16 cellular contexts compared by ENCODE assay signal in the genomic region with DNA sequence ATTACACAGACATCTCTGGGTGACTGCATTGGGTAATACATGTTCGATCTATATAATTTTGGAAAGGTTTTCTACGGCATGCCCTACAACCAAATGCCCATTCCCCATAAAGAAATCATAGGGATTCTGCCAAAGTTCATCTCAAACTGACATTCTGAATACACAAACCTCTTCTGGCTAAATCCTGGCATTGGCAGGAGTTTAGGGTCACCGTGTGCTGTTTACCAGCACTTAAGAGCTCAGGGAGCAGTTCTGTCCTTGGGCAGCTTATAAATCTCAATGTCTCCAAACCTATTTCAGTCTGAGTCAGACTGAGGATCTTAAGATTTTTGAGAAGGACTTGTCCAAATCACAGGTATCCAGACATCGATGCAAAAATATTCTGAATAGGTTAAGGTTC.
DNase-seq lines count a peak whose midpoint lies in the region; TF ChIP-seq lines count a peak whose summit lies in the region.
"Had no signal": no experiment of that assay in that cellular context is flagged by ENCODE, and none has a peak within 500 bp of the region (broad histone marks: within the 10 kb centered on the region; RNA-seq: fewer than 3 reads in every experiment).

No MANE protein-coding gene starts in this region.

- WGBS in prostate gland: 30% methylated on average over 4 of the region's 4 CpGs

- H3K4me1 ChIP-seq in PC-9 (replicated peaks; ENCODE audit: insufficient read depth) (no peaks in the 10 kb centered on the region), prostate gland (replicated peaks) (no peaks in the 10 kb centered on the region)
- H3K4me1 ChIP-seq: BLaER1 treated with 17β-estradiol and CSF1 and Interleukin-3, amounts not matched to agents 10 nM and 100 nM had no signal

- no peaks in the 10 kb centered on the region for H3K79me2 ChIP-seq in PC-9 (ENCODE audit: low read depth)

- POLR2A ChIA-PET in PC-9 (lab: Charles Lee; ENCODE audit: unreplicated experiment): interaction anchor here (0.6 kb wide), 1 partner anchor 257 kb away, joined by 3 read pairs; no protein-coding TSS in a partner anchor

- H3K4me2 ChIP-seq in PC-9: no peak overlapping the region
- H3K4me2 ChIP-seq: BLaER1 treated with 17β-estradiol and CSF1 and Interleukin-3, amounts not matched to agents 10 nM and 100 nM had no signal

- TF ChIP-seq CTCF in LNCaP clone FGC (IDR thresholded peaks at IDR 0.05; ENCODE audit: control insufficient read depth, extremely low read depth, insufficient read depth) (no peak), PC-9 (conservative IDR thresholded peaks at IDR 0.05) (no peak), prostate gland (IDR thresholded peaks at IDR 0.05) (no peak)

- CTCF ChIA-PET in PC-9 (lab: Charles Lee): no interaction called here

- no TSS peak for BruUV-seq in PC-9 (replicated peaks; lab: Mats Ljungman, UMichigan)

- H3K27me3 ChIP-seq in PC-9 (ENCODE audit: insufficient read depth, low read depth): no peaks in the 10 kb centered on the region
- no peaks in the 10 kb centered on the region for H3K27me3 ChIP-seq in prostate gland (replicated peaks; ENCODE audit: insufficient read depth)
- H3K27me3 ChIP-seq: BLaER1 treated with 17β-estradiol and CSF1 and Interleukin-3, amounts not matched to agents 10 nM and 100 nM had no signal

- no peaks in the 10 kb centered on the region for H3K9me2 ChIP-seq in PC-9 (ENCODE audit: insufficient read depth)

- no peaks in the 10 kb centered on the region for H3K36me3 ChIP-seq in PC-9 (ENCODE audit: low read depth)
- no peaks in the 10 kb centered on the region for H3K36me3 ChIP-seq in prostate gland
- H3K36me3 ChIP-seq: BLaER1 treated with 17β-estradiol and CSF1 and Interleukin-3, amounts not matched to agents 10 nM and 100 nM had no signal

- H3K27ac ChIP-seq in PC-9 (no peak overlapping the region), prostate gland (no peak overlapping the region)
- H3K27ac ChIP-seq: BLaER1 treated with 17β-estradiol and CSF1 and Interleukin-3, amounts not matched to agents 10 nM and 100 nM had no signal

- intact Hi-C loops in PC-9 (cut with micrococcal nuclease; ENCODE audit: unreplicated experiment): no loop called here
- intact Hi-C loops in prostate gland (cut with DNase I): no loop called here

- H2AFZ ChIP-seq in PC-9: peak overlapping the region; percentile 43; the same call in 1 of the 2 replicates

- no peaks in the 10 kb centered on the region; the same call in 1 of the 2 replicates for H3K9me3 ChIP-seq in PC-9 (ENCODE audit: insufficient read depth, low read depth)
- no peaks in the 10 kb centered on the region for H3K9me3 ChIP-seq in prostate gland
- H3K9me3 ChIP-seq: BLaER1 treated with 17β-estradiol and CSF1 and Interleukin-3, amounts not matched to agents 10 nM and 100 nM had no signal

- no peak for TF ChIP-seq POLR2A in prostate gland (IDR thresholded peaks at IDR 0.05)

- DNase-seq in NCI-H82 (lab: John Stamatoyannopoulos, UW) (peak; percentile 9), NCI-H82 treated with DMSO at 0.1 percent for 48 hours (lab: John Stamatoyannopoulos, UW; ENCODE audit: unreplicated experiment) (no peak), LNCaP clone FGC (ENCODE audit: low read depth) (peak; percentile 84), PC-9 (no peak), prostate gland (ENCODE audit: low spot score) (peak; percentile 6), SW480 (ENCODE audit: low spot score) (no peak), SW 1271 (lab: John Stamatoyannopoulos, UW) (no peak)
- DNase-seq in NK-92 treated with Interleukin-12 subunit alpha and Interleukin-12 subunit beta, amount 100 ng/mL, for 24 hours (lab: John Stamatoyannopoulos, UW): no peak
- DNase-seq: 8988T; Calu3; CD8-positive, alpha-beta T cell; DMS79 treated with DMSO at 0.1 percent for 48 hours; GF-D8; GOT3; H7 had no signal

- no peaks in the 10 kb centered on the region for H3F3A ChIP-seq in PC-9 (ENCODE audit: insufficient read depth, low read depth)

- no peaks in the 10 kb centered on the region for H4K20me1 ChIP-seq in PC-9 (ENCODE audit: insufficient read depth)
- H4K20me1 ChIP-seq: BLaER1 treated with 17β-estradiol and CSF1 and Interleukin-3, amounts not matched to agents 10 nM and 100 nM had no signal

- H3K4me3 ChIP-seq in LNCaP clone FGC (ENCODE audit: low read depth, low read length) (no peak overlapping the region), PC-9 (no peak overlapping the region), prostate gland (no peak overlapping the region)
- H3K4me3 ChIP-seq: BLaER1 treated with 17β-estradiol and CSF1 and Interleukin-3, amounts not matched to agents 10 nM and 100 nM had no signal

Comparison
In these comparisons a context has a peak if more than half of its experiments do, and no peak if none do; other contexts are left out.
1. DNase-seq: peak in NCI-H82 (single experiment), LNCaP clone FGC (single experiment) and prostate gland (single experiment); none in NCI-H82 treated with DMSO at 0.1 percent for 48 hours (single experiment), PC-9 (0 of 2), SW480 (single experiment), NK-92 treated with Interleukin-12 subunit alpha and Interleukin-12 subunit beta, amount 100 ng/mL, for 24 hours (single experiment) and SW 1271 (0 of 2).